Comparison of ENCODE assay signal across 13 cellular contexts in genomic region chr2:236576053-236576452, GRCh38. TPM values are rescaled to one million over a fixed set of nuclear protein-coding genes. Genes with fewer than 3 reads are reported as not detected.
A peak's percentile ranks its signal among the peaks of the same experiment; 100 is the strongest.
DNase-seq lines count a peak whose midpoint lies in the region; ATAC-seq and TF ChIP-seq lines count a peak whose summit lies in the region.
"Had no signal": no experiment of that assay in that cellular context is flagged by ENCODE, and none has a peak within 500 bp of the region (broad histone marks: within the 10 kb centered on the region; RNA-seq: fewer than 3 reads in every experiment).

No MANE protein-coding gene starts in this region.

- no peaks in the 10 kb centered on the region for H3K9me3 ChIP-seq in smooth muscle cell (replicated peaks; ENCODE audit: low read depth)
- H3K9me3 ChIP-seq in PC-3 (ENCODE audit: low read length), result no peaks in the 10 kb centered on the region

- BruUV-seq in PC-3 (replicated peaks; lab: Mats Ljungman, UMichigan), result no TSS peak

- H3K27me3 ChIP-seq in smooth muscle cell (ENCODE audit: low read depth) (no peaks in the 10 kb centered on the region), PC-3 (ENCODE audit: low read length) (no peaks in the 10 kb centered on the region)

- WGBS in smooth muscle cell (ENCODE audit: low lambda C conversion rate), result 2% methylated on average over 8 of the region's 8 CpGs

- intact Hi-C loops in PC-3 (cut with micrococcal nuclease), result no loop called here

- H3K4me3 ChIP-seq in smooth muscle cell, result peak overlapping the region; percentile 5
- no peak overlapping the region for H3K4me3 ChIP-seq in PC-3 (ENCODE audit: low read length)
- H3K4me3 ChIP-seq: BLaER1 treated with 17β-estradiol and CSF1 and Interleukin-3, amounts not matched to agents 10 nM and 100 nM had no signal

- DNase-seq in NCI-H526 treated with DMSO at 0.1 percent for 48 hours (lab: John Stamatoyannopoulos, UW) (peak; percentile 51), caudate nucleus (lab: John Stamatoyannopoulos, UW) (no peak), left kidney (ENCODE audit: low read depth, low spot score) (peak; percentile 69), smooth muscle cell (lab: John Stamatoyannopoulos, UW; ENCODE audit: unreplicated experiment) (no peak), NCI-H2196 treated with DMSO at 0.1 percent for 48 hours (lab: John Stamatoyannopoulos, UW; ENCODE audit: unreplicated experiment) (no peak), substantia nigra (lab: John Stamatoyannopoulos, UW) (no peak), PC-3 (no peak)
- DNase-seq: activated CD4-positive, alpha-beta T cell treated with anti-CD3 and anti-CD28 coated beads for 48 hours; GOT3; T-helper 1 cell had no signal

- POLR2A ChIA-PET in PC-3 (lab: Charles Lee; ENCODE audit: unreplicated experiment), result no interaction called here

- H4K20me1 ChIP-seq in smooth muscle cell (ENCODE audit: low read depth) (peaks cover 53% of the 10 kb centered on the region), PC-3 (ENCODE audit: low read length) (no peaks in the 10 kb centered on the region)

- CTCF ChIA-PET in PC-3 (lab: Charles Lee), result no interaction called here

- H3K4me2 ChIP-seq in smooth muscle cell (peak overlapping the region; percentile 76), PC-3 (ENCODE audit: low read length) (no peak overlapping the region)
- H3K4me2 ChIP-seq: BLaER1 treated with 17β-estradiol and CSF1 and Interleukin-3, amounts not matched to agents 10 nM and 100 nM had no signal

- H3K36me3 ChIP-seq in smooth muscle cell (ENCODE audit: low read depth) (no peaks in the 10 kb centered on the region), PC-3 (ENCODE audit: low read depth, low read length) (no peaks in the 10 kb centered on the region)

- H3K9ac ChIP-seq in smooth muscle cell (ENCODE audit: low read depth), result peak overlapping the region; percentile 59
- no peak overlapping the region for H3K9ac ChIP-seq in PC-3 (ENCODE audit: low read length)
- H3K9ac ChIP-seq: BLaER1 treated with 17β-estradiol and CSF1 and Interleukin-3, amounts not matched to agents 10 nM and 100 nM had no signal

- H2AFZ ChIP-seq in smooth muscle cell (ENCODE audit: low read depth), result no peak overlapping the region
- no peak overlapping the region for H2AFZ ChIP-seq in PC-3 (ENCODE audit: low read length)

- ATAC-seq in GM21576 (IDR thresholded peaks at IDR 0.05; ENCODE audit: unreplicated experiment) (no peak), PC-3 (no peak)

- peaks cover 90% of the 10 kb centered on the region for H3K79me2 ChIP-seq in smooth muscle cell (ENCODE audit: low read depth)
- no peaks in the 10 kb centered on the region for H3K79me2 ChIP-seq in PC-3 (ENCODE audit: low read length)

- H3K27ac ChIP-seq in caudate nucleus (ENCODE audit: low read depth, low read length) (peak overlapping the region; percentile 83), smooth muscle cell (ENCODE audit: low read depth) (peak overlapping the region; percentile 85), substantia nigra (ENCODE audit: low read depth, low read length, poor library complexity, severe bottlenecking) (no peak overlapping the region), PC-3 (ENCODE audit: low read length) (no peak overlapping the region)
- H3K27ac ChIP-seq: BLaER1 treated with 17β-estradiol and CSF1 and Interleukin-3, amounts not matched to agents 10 nM and 100 nM; epithelial cell of prostate had no signal

- H3F3A ChIP-seq in smooth muscle cell (ENCODE audit: low read depth) (peaks cover 16% of the 10 kb centered on the region), PC-3 (ENCODE audit: low read length, unreplicated experiment) (no peaks in the 10 kb centered on the region)

- TF ChIP-seq CTCF in smooth muscle cell (IDR thresholded peaks at IDR 0.05; ENCODE audit: borderline replicate concordance, insufficient read depth, poor library complexity, severe bottlenecking) (peak; percentile 40), PC-3 (conservative IDR thresholded peaks at IDR 0.05; ENCODE audit: low read depth, low read length) (no peak)

- H3K9me2 ChIP-seq in PC-3 (replicated peaks; ENCODE audit: low read length), result no peaks in the 10 kb centered on the region

- peaks cover 53% of the 10 kb centered on the region for H3K4me1 ChIP-seq in smooth muscle cell (ENCODE audit: low read depth)
- H3K4me1 ChIP-seq in PC-3 (ENCODE audit: insufficient read depth, low read length), result 0 out of 2 replicates have a peak, but pooled peaks cover 3% of the 10 kb centered on the region

RNA-seq across cellular contexts. Expression of gene ACKR3, which starts 6.4 kb away (rescaled TPM):
- total RNA-seq in smooth muscle cell (63.0 and 72.5 TPM in 2 replicates), PC-3 (2014; rRNA removed) (0.86 and 3.1 TPM in 2 replicates)
- polyA plus RNA-seq in smooth muscle cell, result 44.6 and 72.5 TPM in 2 replicates

Comparison
In these comparisons a context has a peak if more than half of its experiments do, and no peak if none do; other contexts are left out.
1. DNase-seq: peak in NCI-H526 treated with DMSO at 0.1 percent for 48 hours (single experiment) and left kidney (single experiment); none in caudate nucleus (0 of 61), smooth muscle cell (single experiment), NCI-H2196 treated with DMSO at 0.1 percent for 48 hours (single experiment), substantia nigra (0 of 49) and PC-3 (single experiment).
2. H3K27ac ChIP-seq: peak in caudate nucleus (single experiment) and smooth muscle cell (single experiment); none in substantia nigra (single experiment) and PC-3 (single experiment).
3. RNA of gene ACKR3, which starts 6.4 kb away (total RNA-seq): 63.0 to 72.5 TPM in smooth muscle cell; 0.86 to 3.1 TPM in PC-3; every median in the first group is over 10 times any median in the second.